In genomic region chr4:100258675-100259074, GRCh38 we compare ENCODE assay signal across 34 cellular contexts.
"Had no signal": no experiment of that assay in that cellular context is flagged by ENCODE, and none has a peak within 500 bp of the region (broad histone marks: within the 10 kb centered on the region; RNA-seq: fewer than 3 reads in every experiment).

No MANE protein-coding gene starts in this region.

- DNase-seq: activated B cell treated with CpG ODN at 0.5 μM for 24 hours; activated CD4-positive, alpha-beta memory T cell treated with anti-CD3 and anti-CD28 coated beads for 36 hours; activated CD4-positive, alpha-beta T cell treated with anti-CD3 and anti-CD28 coated beads for 4 hours; activated CD4-positive, alpha-beta T cell treated with anti-CD3 and anti-CD28 coated beads, Interleukin-2, amount 10 ng/mL, durations not matched to agents 24 days and 14 days; activated CD4-positive, alpha-beta T cell treated with anti-CD3 and anti-CD28 coated beads, Interleukin-2, amount 50 U/mL, for 1 hour; activated CD4-positive, alpha-beta T cell treated with anti-CD3 and anti-CD28 coated beads, Interleukin-2, amount 50 U/mL, for 4 hours; activated CD4-positive, CD25-positive, alpha-beta regulatory T cell treated with anti-CD3 and anti-CD28 coated beads, Interleukin-2, amount 50 U/mL, for 72 hours; activated CD8-positive, alpha-beta memory T cell treated with anti-CD3 and anti-CD28 coated beads, Interleukin-2, amount 50 U/mL, for 4 hours; activated CD8-positive, alpha-beta T cell treated with anti-CD3 and anti-CD28 coated beads for 36 hours; activated effector memory CD4-positive, alpha-beta T cell treated with anti-CD3 and anti-CD28 coated beads, Interleukin-2, amount 50 U/mL, for 16 hours; activated gamma-delta T cell treated with Interleukin-2 at 50 U/mL for 16 hours; activated naive CD4-positive, alpha-beta T cell; activated naive CD4-positive, alpha-beta T cell treated with anti-CD3 and anti-CD28 coated beads for 36 hours; activated naive CD4-positive, alpha-beta T cell treated with anti-CD3 and anti-CD28 coated beads, Interleukin-2, amount 50 U/mL, for 16 hours; activated naive CD8-positive, alpha-beta T cell treated with anti-CD3 and anti-CD28 coated beads for 36 hours; activated T-cell treated with anti-CD3 and anti-CD28 coated beads for 4 hours; activated T-cell treated with anti-CD3 and anti-CD28 coated beads, Interleukin-2, amount 50 U/mL, for 1 hour; activated T-cell treated with anti-CD3 and anti-CD28 coated beads, Interleukin-2, amount 50 U/mL, for 4 hours; activated T-cell treated with anti-CD3 and anti-CD28 coated beads, Interleukin-2, amount 50 U/mL, for 72 hours; adrenal gland; amniotic stem cell; aorta; body of pancreas; brain microvascular endothelial cell; central memory CD4-positive, alpha-beta T cell; cerebellar nuclear complex; T-helper 1 cell; T-helper 2 cell; T-helper 9 cell had no signal

- FAIRE-seq: astrocyte, TTC549 had no signal

- H3K36me3 ChIP-seq: adrenal gland, brain microvascular endothelial cell, breast epithelium had no signal

- H3K4me3 ChIP-seq: adrenal gland, body of pancreas, breast epithelium had no signal

- ATAC-seq: activated CD8-positive, alpha-beta T cell treated with anti-CD3 and anti-CD28 coated beads for 36 hours; activated naive CD4-positive, alpha-beta T cell treated with anti-CD3 and anti-CD28 coated beads, Interleukin-2, amount 50 U/mL, for 72 hours; activated T-cell treated with anti-CD3 and anti-CD28 coated beads, Interleukin-2, amount 50 U/mL, for 4 hours; activated T-cell treated with anti-CD3 and anti-CD28 coated beads, Interleukin-2, amount 50 U/mL, for 72 hours; activated T-helper 17 cell treated with anti-CD3 and anti-CD28 coated beads, Interleukin-2, amount 50 U/mL, for 72 hours; body of pancreas had no signal

- H3K27me3 ChIP-seq: body of pancreas, brain microvascular endothelial cell, breast epithelium had no signal

- H3K9me3 ChIP-seq: adrenal gland, body of pancreas had no signal

- H3K4me1 ChIP-seq: adrenal gland, body of pancreas, breast epithelium had no signal
